18 cellular contexts compared by ENCODE assay signal in the genomic region with DNA sequence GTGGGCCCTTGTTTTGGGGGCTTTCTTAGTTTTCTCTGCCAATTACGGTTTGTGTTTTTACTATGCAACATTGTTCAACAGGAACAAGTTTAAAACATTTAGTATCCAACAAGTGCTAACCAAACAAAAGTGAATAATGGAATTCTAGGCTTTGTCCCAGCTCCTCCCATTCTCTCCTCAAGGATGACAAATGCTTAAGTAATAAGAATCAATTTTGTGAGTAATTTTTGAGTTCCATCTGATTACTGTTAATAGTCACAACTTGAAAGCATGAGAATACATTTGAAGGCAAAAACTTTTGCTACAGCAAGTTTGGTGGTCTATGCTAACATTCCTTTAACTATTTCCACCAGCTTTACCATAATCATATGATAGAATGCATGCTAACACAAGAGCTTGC.
"Had no signal": no experiment of that assay in that cellular context is flagged by ENCODE, and none has a peak within 500 bp of the region (broad histone marks: within the 10 kb centered on the region; RNA-seq: fewer than 3 reads in every experiment).

No MANE protein-coding gene starts in this region.

- H3K4me1 ChIP-seq: lower lobe of right lung, neural progenitor cell, pancreas, transverse colon had no signal

- DNase-seq: effector memory CD8-positive, alpha-beta T cell; erythroblast; kidney glomerular epithelial cell; lower lobe of right lung; midbrain; nucleus accumbens; pancreas; right cardiac atrium; small intestine; stimulated activated CD4-positive, alpha-beta T cell treated with anti-CD3 and anti-CD28 coated beads, Interleukin-12 subunit alpha, Interleukin-12 subunit beta, amount 100 ng/mL, for 4 hours; stimulated activated naive CD4-positive, alpha-beta T cell; stomach; substantia nigra; transverse colon had no signal

- H3K27ac ChIP-seq: hepatocyte, lower lobe of right lung, neural progenitor cell, pancreas, stomach, thoracic aorta, transverse colon had no signal

- H3K36me3 ChIP-seq: lower lobe of right lung, neural progenitor cell, pancreas, stomach, thoracic aorta, transverse colon had no signal

- H3K9me3 ChIP-seq: lower lobe of right lung, pancreas, stomach, thoracic aorta, transverse colon had no signal

- H3K27me3 ChIP-seq: hepatocyte, neural progenitor cell, pancreas, stomach, transverse colon had no signal

- H3K4me3 ChIP-seq: hepatocyte, lower lobe of right lung, neural progenitor cell, pancreas, stomach, thoracic aorta, transverse colon had no signal

- ATAC-seq: effector memory CD8-positive, alpha-beta T cell; lower lobe of right lung; natural killer cell treated with Interleukin-12 subunit alpha and Interleukin-12 subunit beta and Interleukin-15 and Interleukin-18, amount 100 ng/mL, for 72 hours; pancreas; right cardiac atrium had no signal
